Comparison of ENCODE assay signal across 1 cellular context in the genomic region with DNA sequence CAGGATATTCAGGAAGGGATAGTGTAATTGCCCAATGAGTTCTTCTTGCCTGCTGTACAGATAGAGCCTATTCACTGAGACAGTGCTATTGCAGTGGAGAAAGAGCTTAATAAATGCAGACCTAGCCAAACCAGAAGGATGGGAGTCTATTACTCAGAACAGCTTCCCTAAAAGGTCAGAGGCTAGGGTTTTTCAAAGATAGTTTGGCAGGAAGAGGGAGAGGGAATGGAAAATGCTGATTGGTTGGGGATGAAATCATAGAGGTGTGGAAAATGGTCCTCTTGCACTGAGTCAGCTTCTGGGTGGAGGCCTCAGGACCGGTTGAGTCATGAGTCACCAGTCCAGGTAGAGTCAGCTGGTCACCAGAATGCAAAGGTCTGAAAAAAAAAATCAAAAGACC.
TF ChIP-seq lines count a peak whose summit lies in the region.

No MANE protein-coding gene starts in this region.

TF ChIP-seq in HEK293, 187 proteins besides CTCF, POLR2A, EP300 and RAD21 (continued from another document):
- TF ChIP-seq ZNF362 (tag by site-specific recombination; IDR thresholded peaks at IDR 0.05): 0 out of 2 replicates have a peak, but pooled peaks have one; percentile 24
- 0 out of 2 replicates have a peak, but pooled peaks have one; percentile 22 for TF ChIP-seq ZNF629 (tag by site-specific recombination; IDR thresholded peaks at IDR 0.05)
